Comparison of ENCODE assay signal across 17 cellular contexts in genomic region chr5:142253938-142254895, GRCh38.
DNase-seq lines count a peak whose midpoint lies in the region; ATAC-seq and TF ChIP-seq lines count a peak whose summit lies in the region.
"Had no signal": no experiment of that assay in that cellular context is flagged by ENCODE, and none has a peak within 500 bp of the region (broad histone marks: within the 10 kb centered on the region; RNA-seq: fewer than 3 reads in every experiment).

No MANE protein-coding gene starts in this region.

- no peaks in the 10 kb centered on the region for H3K4me1 ChIP-seq in DND-41 (ENCODE audit: insufficient read depth, low read length)
- H3K4me1 ChIP-seq in neural progenitor cell: peaks cover under 1% of the 10 kb centered on the region
- H3K4me1 ChIP-seq in SK-N-SH (ENCODE audit: control insufficient read depth in 1 of 2, insufficient read depth in 2 of 2, low read depth in 1 of 2, low read length in 1 of 2): peaks cover 0 to 6% of the 10 kb centered on the region in 2 experiments; a peak in 1 of 4 replicates

- peaks cover 4% of the 10 kb centered on the region for H3K9me3 Mint-ChIP-seq in neural progenitor cell

- WGBS in SK-N-SH (ENCODE audit: low lambda C conversion rate): 89% methylated on average over 13 of the region's 13 CpGs

- no peaks in the 10 kb centered on the region for H3F3A ChIP-seq in neural progenitor cell (ENCODE audit: low read depth)
- peaks cover 13% of the 10 kb centered on the region for H3F3A ChIP-seq in SK-N-SH (replicated peaks; ENCODE audit: insufficient read depth)

- DNase-seq in DND-41: no peak
- peak; percentile 5 for DNase-seq in RPMI7951 (ENCODE audit: low read depth)
- DNase-seq in fibroblast of gingiva (ENCODE audit: low read depth): peak; percentile 75
- DNase-seq in neural progenitor cell (ENCODE audit: low spot score): no peak
- no peak for DNase-seq in NCI-H146 treated with DMSO at 0.1 percent for 48 hours (lab: John Stamatoyannopoulos, UW; ENCODE audit: unreplicated experiment)
- no peak for DNase-seq in activated CD4-positive, alpha-beta T cell treated with anti-CD3 and anti-CD28 coated beads for 48 hours
- DNase-seq in SK-N-SH: no peak
- DNase-seq: activated CD4-positive, alpha-beta T cell treated with anti-CD3 and anti-CD28 coated beads for 4 hours; activated CD8-positive, alpha-beta memory T cell treated with anti-CD3 and anti-CD28 coated beads, Interleukin-2, amount 50 U/mL, for 48 hours; activated gamma-delta T cell; kidney glomerular epithelial cell; nucleus accumbens; right lobe of liver; stimulated activated CD4-positive, alpha-beta T cell treated with anti-CD3 and anti-CD28 coated beads, Interleukin-1b, Interleukin-23, amount 100 ng/mL, for 48 hours had no signal

- CTCF ChIA-PET in SK-N-SH (lab: Yijun Ruan, JAX): no interaction called here

- H3K9ac ChIP-seq in DND-41 (ENCODE audit: low read depth, low read length) (no peak overlapping the region), neural progenitor cell (no peak overlapping the region), SK-N-SH (no peak overlapping the region)

- H3K36me3 ChIP-seq in DND-41 (ENCODE audit: insufficient read depth, low read length) (no peaks in the 10 kb centered on the region), neural progenitor cell (no peaks in the 10 kb centered on the region), SK-N-SH (replicated peaks in 1 of 2; ENCODE audit: control insufficient read depth in 1 of 2, insufficient read depth in 2 of 2, low read length in 1 of 2) (no peaks in the 10 kb centered on the region)
- H3K36me3 ChIP-seq: ascending aorta, right lobe of liver had no signal

- H3K27me3 ChIP-seq in DND-41 (ENCODE audit: insufficient read depth, low read length, poor library complexity): no peaks in the 10 kb centered on the region
- no peaks in the 10 kb centered on the region for H3K27me3 ChIP-seq in neural progenitor cell
- H3K27me3 ChIP-seq in SK-N-SH (ENCODE audit: insufficient read depth): no peaks in the 10 kb centered on the region
- H3K27me3 ChIP-seq: ascending aorta, right lobe of liver had no signal

- H3K27ac ChIP-seq in DND-41 (ENCODE audit: low read length) (no peak overlapping the region), neural progenitor cell (no peak overlapping the region), SK-N-SH (ENCODE audit: low read depth in 2 of 2, low read length in 1 of 2) (no peak overlapping the region)
- H3K27ac ChIP-seq: ascending aorta, right lobe of liver had no signal

- H3K9me3 ChIP-seq in DND-41 (ENCODE audit: insufficient read depth, low read length, severe bottlenecking) (no peaks in the 10 kb centered on the region), neural progenitor cell (ENCODE audit: low read depth) (no peaks in the 10 kb centered on the region), SK-N-SH (no peaks in the 10 kb centered on the region)
- H3K9me3 ChIP-seq: ascending aorta, right lobe of liver had no signal

- H3K27me3 Mint-ChIP-seq in neural progenitor cell (ENCODE audit: insufficient read depth, low read depth): peaks cover 3% of the 10 kb centered on the region

- H2AFZ ChIP-seq in DND-41 (ENCODE audit: low read depth, low read length): 0 out of 2 replicates have a peak overlapping the region, but pooled peaks have one; percentile 0
- peak overlapping the region; percentile 63 for H2AFZ ChIP-seq in neural progenitor cell (replicated peaks)
- H2AFZ ChIP-seq in SK-N-SH (ENCODE audit: low read depth): no peak overlapping the region

- H4K20me1 ChIP-seq in DND-41 (ENCODE audit: insufficient read depth, low read length) (no peaks in the 10 kb centered on the region), neural progenitor cell (ENCODE audit: low read depth) (no peaks in the 10 kb centered on the region), SK-N-SH (ENCODE audit: insufficient read depth) (no peaks in the 10 kb centered on the region)

- ATAC-seq in DND-41 (ENCODE audit: insufficient read depth, low read depth) (no peak), HG03196 (IDR thresholded peaks at IDR 0.05; ENCODE audit: unreplicated experiment) (no peak)
- ATAC-seq: GM12878, right lobe of liver had no signal

- no peak overlapping the region for H3K4me2 ChIP-seq in DND-41 (ENCODE audit: insufficient read depth, low read length)
- no peak overlapping the region for H3K4me2 ChIP-seq in neural progenitor cell
- no peak overlapping the region for H3K4me2 ChIP-seq in SK-N-SH

- TF ChIP-seq CTCF in DND-41 (IDR thresholded peaks at IDR 0.05; ENCODE audit: borderline replicate concordance, extremely low read depth, low read length, poor library complexity, severe bottlenecking) (no peak), neural progenitor cell (IDR thresholded peaks at IDR 0.05) (no peak), SK-N-SH (IDR thresholded peaks at IDR 0.05) (no peak)

- no peaks in the 10 kb centered on the region for H3K36me3 Mint-ChIP-seq in neural progenitor cell

- no peak for TF ChIP-seq EP300 in SK-N-SH (IDR thresholded peaks at IDR 0.05; ENCODE audit: borderline replicate concordance in 1 of 2, low read depth in 1 of 2, low read length in 1 of 2)

- H3K4me3 Mint-ChIP-seq in neural progenitor cell: no peak overlapping the region

- H3K27ac Mint-ChIP-seq in neural progenitor cell: no peak overlapping the region

- H3K4me3 ChIP-seq in DND-41 (ENCODE audit: low read depth in 1 of 2, low read length in 2 of 2): no peak overlapping the region
- no peak overlapping the region for H3K4me3 ChIP-seq in neural progenitor cell
- H3K4me3 ChIP-seq in SK-N-SH (ENCODE audit: low read depth in 2 of 2, low read length in 1 of 2): no peak overlapping the region
- H3K4me3 ChIP-seq: ascending aorta, GM12878, right lobe of liver had no signal

- H3K79me2 ChIP-seq in DND-41 (ENCODE audit: insufficient read depth, low read length) (no peaks in the 10 kb centered on the region), neural progenitor cell (ENCODE audit: low read depth) (no peaks in the 10 kb centered on the region), SK-N-SH (ENCODE audit: insufficient read depth) (no peaks in the 10 kb centered on the region)

- H3K9me2 ChIP-seq in SK-N-SH: no peaks in the 10 kb centered on the region

- peaks cover 4% of the 10 kb centered on the region for H3K4me1 Mint-ChIP-seq in neural progenitor cell

- no peak for TF ChIP-seq RAD21 in SK-N-SH (IDR thresholded peaks at IDR 0.05; ENCODE audit: low read length)

- POLR2A ChIA-PET in SK-N-SH (lab: Yijun Ruan, JAX): no interaction called here

TF ChIP-seq in SK-N-SH, 30 proteins besides CTCF, POLR2A, EP300 and RAD21:
- TF ChIP-seq NFIC (IDR thresholded peaks at IDR 0.05; ENCODE audit: borderline replicate concordance) (no peak), SIN3A (IDR thresholded peaks at IDR 0.05; ENCODE audit: borderline replicate concordance, low read depth, low read length) (no peak), EZH2phosphoT487 (IDR thresholded peaks at IDR 0.05; ENCODE audit: borderline replicate concordance, low read depth) (no peak), FOXM1 (IDR thresholded peaks at IDR 0.05; ENCODE audit: low read depth) (no peak), TCF12 (IDR thresholded peaks at IDR 0.05) (no peak), YY1 (IDR thresholded peaks at IDR 0.05; ENCODE audit: low read depth) (no peak), GATA2 (CRISPR knock-in tag; IDR thresholded peaks at IDR 0.05) (no peak), PBX3 (IDR thresholded peaks at IDR 0.05) (no peak), RFX5 (IDR thresholded peaks at IDR 0.05; ENCODE audit: low read length) (no peak), SMC3 (IDR thresholded peaks at IDR 0.05; ENCODE audit: low read depth, low read length) (no peak), POLR2AphosphoS5 (IDR thresholded peaks at IDR 0.05; ENCODE audit: low read depth, low read length) (no peak), JUND (IDR thresholded peaks at IDR 0.05) (no peak), FOXJ3 (CRISPR knock-in tag; IDR thresholded peaks at IDR 0.05) (no peak)
- TF ChIP-seq, protein P1, sequence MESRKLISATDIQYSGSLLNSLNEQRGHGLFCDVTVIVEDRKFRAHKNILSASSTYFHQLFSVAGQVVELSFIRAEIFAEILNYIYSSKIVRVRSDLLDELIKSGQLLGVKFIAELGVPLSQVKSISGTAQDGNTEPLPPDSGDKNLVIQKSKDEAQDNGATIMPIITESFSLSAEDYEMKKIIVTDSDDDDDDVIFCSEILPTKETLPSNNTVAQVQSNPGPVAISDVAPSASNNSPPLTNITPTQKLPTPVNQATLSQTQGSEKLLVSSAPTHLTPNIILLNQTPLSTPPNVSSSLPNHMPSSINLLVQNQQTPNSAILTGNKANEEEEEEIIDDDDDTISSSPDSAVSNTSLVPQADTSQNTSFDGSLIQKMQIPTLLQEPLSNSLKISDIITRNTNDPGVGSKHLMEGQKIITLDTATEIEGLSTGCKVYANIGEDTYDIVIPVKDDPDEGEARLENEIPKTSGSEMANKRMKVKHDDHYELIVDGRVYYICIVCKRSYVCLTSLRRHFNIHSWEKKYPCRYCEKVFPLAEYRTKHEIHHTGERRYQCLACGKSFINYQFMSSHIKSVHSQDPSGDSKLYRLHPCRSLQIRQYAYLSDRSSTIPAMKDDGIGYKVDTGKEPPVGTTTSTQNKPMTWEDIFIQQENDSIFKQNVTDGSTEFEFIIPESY (IDR thresholded peaks at IDR 0.05; ENCODE audit: borderline replicate concordance, low read depth): no peak
- TF ChIP-seq, protein P2, sequence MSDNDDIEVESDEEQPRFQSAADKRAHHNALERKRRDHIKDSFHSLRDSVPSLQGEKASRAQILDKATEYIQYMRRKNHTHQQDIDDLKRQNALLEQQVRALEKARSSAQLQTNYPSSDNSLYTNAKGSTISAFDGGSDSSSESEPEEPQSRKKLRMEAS (IDR thresholded peaks at IDR 0.05; ENCODE audit: low read depth): no peak

Comparison
In these comparisons a context has a peak if more than half of its experiments do, and no peak if none do; other contexts are left out.
1. DNase-seq: peak in RPMI7951 (single experiment) and fibroblast of gingiva (single experiment); none in DND-41 (single experiment), neural progenitor cell (single experiment), NCI-H146 treated with DMSO at 0.1 percent for 48 hours (single experiment), activated CD4-positive, alpha-beta T cell treated with anti-CD3 and anti-CD28 coated beads for 48 hours (single experiment) and SK-N-SH (single experiment).